Comparison of ENCODE assay signal across 1 cellular context in genomic region chr7:36096460-36097095, GRCh38.
TF ChIP-seq lines count a peak whose summit lies in the region.

No MANE protein-coding gene starts in this region.

TF ChIP-seq in SK-N-SH, 30 proteins besides CTCF, POLR2A, EP300 and RAD21:
- TF ChIP-seq RFX5 (IDR thresholded peaks at IDR 0.05; ENCODE audit: low read length) (no peak), TAF1 (IDR thresholded peaks at IDR 0.05; ENCODE audit: borderline replicate concordance, low read depth, low read length) (no peak), YY1 (IDR thresholded peaks at IDR 0.05; ENCODE audit: low read depth) (no peak), CHD2 (IDR thresholded peaks at IDR 0.05; ENCODE audit: low read length, partially characterized antibody) (no peak), TCF12 (IDR thresholded peaks at IDR 0.05) (no peak), FOXJ3 (CRISPR knock-in tag; IDR thresholded peaks at IDR 0.05) (no peak), POLR2AphosphoS5 (IDR thresholded peaks at IDR 0.05; ENCODE audit: low read depth, low read length) (no peak), MEF2A (IDR thresholded peaks at IDR 0.05; ENCODE audit: borderline replicate concordance, low read depth) (no peak), EZH2phosphoT487 (IDR thresholded peaks at IDR 0.05; ENCODE audit: borderline replicate concordance, low read depth) (no peak), SIN3A (IDR thresholded peaks at IDR 0.05; ENCODE audit: borderline replicate concordance, low read depth, low read length) (no peak), ZBTB33 (IDR thresholded peaks at IDR 0.05; ENCODE audit: borderline replicate concordance, low read depth) (no peak)
